Comparison of ENCODE assay signal across 21 cellular contexts in the genomic region with DNA sequence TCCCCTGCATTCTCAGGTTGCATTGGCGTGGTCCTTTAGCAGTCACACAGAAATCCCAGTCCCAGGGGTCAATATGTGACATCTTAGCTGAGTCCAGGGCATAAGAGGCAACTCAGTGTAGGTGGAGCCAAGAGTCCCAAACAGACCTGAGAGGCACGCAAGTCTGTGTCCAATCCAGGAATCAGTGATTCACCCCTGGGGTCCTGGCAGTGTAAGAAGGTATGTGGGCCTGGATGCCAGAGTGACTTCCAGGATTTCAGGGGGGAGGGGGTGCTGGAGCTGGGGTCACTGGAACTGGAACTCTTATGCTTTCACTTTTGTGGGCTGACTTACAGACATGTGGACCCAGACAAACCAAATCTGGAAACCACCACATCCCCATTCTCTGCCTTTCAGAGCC. TPM values are rescaled to one million over a fixed set of nuclear protein-coding genes. Genes with fewer than 3 reads are reported as not detected.
A peak's percentile ranks its signal among the peaks of the same experiment; 100 is the strongest.
DNase-seq lines count a peak whose midpoint lies in the region; ATAC-seq and TF ChIP-seq lines count a peak whose summit lies in the region.
"Had no signal": no experiment of that assay in that cellular context is flagged by ENCODE, and none has a peak within 500 bp of the region (broad histone marks: within the 10 kb centered on the region; RNA-seq: fewer than 3 reads in every experiment).

No MANE protein-coding gene starts in this region.

- no peak overlapping the region for H3K27ac Mint-ChIP-seq in effector memory CD8-positive, alpha-beta T cell
- H3K27ac Mint-ChIP-seq: brain had no signal

- no peak overlapping the region for H2BK120ac ChIP-seq in trophoblast cell (ENCODE audit: insufficient read depth, low read length, poor library complexity)

- DNase-seq in EH (ENCODE audit: low read depth) (peak; percentile 82), MG63 (peak; percentile 42), cardiac muscle cell (ENCODE audit: low read depth in 1 of 2, low spot score in 1 of 2) (no peak), trophoblast cell (no peak), testis (no peak), epidermal melanocyte (ENCODE audit: insufficient read length, low spot score) (no peak)
- DNase-seq in effector memory CD8-positive, alpha-beta T cell = no peak
- DNase-seq: activated gamma-delta T cell, glutamatergic neuron, H7, mesenchymal stem cell, NCI-H1105, NCI-H2029, NCI-H69, T-helper 9 cell, upper lobe of left lung had no signal

- H3K79me2 ChIP-seq in trophoblast cell (ENCODE audit: control insufficient read depth, insufficient read depth, low read length, poor library complexity) = peaks cover 4% of the 10 kb centered on the region

- intact Hi-C loops in testis (cut with DNase I; ENCODE audit: low total_unique reads) = no loop called here

- peak overlapping the region; percentile 20 for H3K27ac ChIP-seq in cardiac muscle cell
- peak overlapping the region; percentile 35 for H3K27ac ChIP-seq in trophoblast cell (ENCODE audit: low read depth, low read length)
- H3K27ac ChIP-seq in testis = no peak overlapping the region
- H3K27ac ChIP-seq: prostate gland, upper lobe of left lung had no signal

- no peak overlapping the region for H3K4me3 Mint-ChIP-seq in effector memory CD8-positive, alpha-beta T cell
- H3K4me3 Mint-ChIP-seq: brain had no signal

- H3K9me3 ChIP-seq in MG63 (no peaks in the 10 kb centered on the region), cardiac muscle cell (ENCODE audit: low read depth) (no peaks in the 10 kb centered on the region), trophoblast cell (ENCODE audit: insufficient read depth, low read depth, low read length) (peaks cover 2% of the 10 kb centered on the region), testis (no peaks in the 10 kb centered on the region)
- H3K9me3 ChIP-seq: prostate gland, upper lobe of left lung had no signal

- no peak overlapping the region for H3K14ac ChIP-seq in trophoblast cell (ENCODE audit: low read length)

- no peak overlapping the region for H4K12ac ChIP-seq in trophoblast cell (ENCODE audit: low read depth, low read length)

- H2AFZ ChIP-seq in trophoblast cell (ENCODE audit: insufficient read depth, low read length, poor library complexity) = no peak overlapping the region

- no peaks in the 10 kb centered on the region for H3K9me3 Mint-ChIP-seq in effector memory CD8-positive, alpha-beta T cell

- H4K91ac ChIP-seq in trophoblast cell (ENCODE audit: low read depth, low read length) = no peak overlapping the region

- H3K18ac ChIP-seq in trophoblast cell (ENCODE audit: low read length) = no peak overlapping the region

- H3K9ac ChIP-seq in trophoblast cell (ENCODE audit: low read length) = no peak overlapping the region

- TF ChIP-seq CTCF in cardiac muscle cell (IDR thresholded peaks at IDR 0.05; ENCODE audit: low read depth, low read length) (no peak), testis (IDR thresholded peaks at IDR 0.05) (no peak)

- TF ChIP-seq POLR2A in testis (IDR thresholded peaks at IDR 0.05) = no peak

- H3K27me3 ChIP-seq in MG63 = no peaks in the 10 kb centered on the region
- no peaks in the 10 kb centered on the region for H3K27me3 ChIP-seq in cardiac muscle cell
- H3K27me3 ChIP-seq in trophoblast cell (ENCODE audit: insufficient read depth, low read length) = no peaks in the 10 kb centered on the region
- no peaks in the 10 kb centered on the region for H3K27me3 ChIP-seq in testis
- H3K27me3 ChIP-seq: upper lobe of left lung had no signal

- no peaks in the 10 kb centered on the region for H3K4me1 Mint-ChIP-seq in effector memory CD8-positive, alpha-beta T cell (ENCODE audit: low read depth in 2 of 2)

- H2AK5ac ChIP-seq in trophoblast cell (ENCODE audit: low read length) = no peak overlapping the region

- no peak for ATAC-seq in HG03469 (IDR thresholded peaks at IDR 0.05; ENCODE audit: unreplicated experiment)
- no peak for ATAC-seq in effector memory CD8-positive, alpha-beta T cell (replicated peaks)

- H3K4me1 ChIP-seq in cardiac muscle cell (ENCODE audit: low read depth) (peaks cover 40% of the 10 kb centered on the region), trophoblast cell (ENCODE audit: control insufficient read depth in 1 of 2, insufficient read depth in 2 of 2, low read length in 2 of 2) (peaks cover 25 to 33% of the 10 kb centered on the region in 2 experiments), testis (no peaks in the 10 kb centered on the region)
- H3K4me1 ChIP-seq: upper lobe of left lung had no signal

- H3K36me3 ChIP-seq in MG63 (no peaks in the 10 kb centered on the region), cardiac muscle cell (no peaks in the 10 kb centered on the region), trophoblast cell (ENCODE audit: control insufficient read depth in 1 of 2, insufficient read depth in 2 of 2, low read length in 2 of 2) (no peaks in the 10 kb centered on the region), testis (ENCODE audit: low read depth, missing control alignments) (no peaks in the 10 kb centered on the region)
- H3K36me3 ChIP-seq: prostate gland, upper lobe of left lung had no signal

- H2BK12ac ChIP-seq in trophoblast cell (ENCODE audit: low read length) = no peak overlapping the region

- no peak overlapping the region for H4K8ac ChIP-seq in trophoblast cell (ENCODE audit: low read depth, low read length)

- H3K23ac ChIP-seq in trophoblast cell (ENCODE audit: low read length) = no peak overlapping the region

- peaks cover 0 to 28% of the 10 kb centered on the region in 2 donors for H3K27me3 Mint-ChIP-seq in effector memory CD8-positive, alpha-beta T cell

- H3K4ac ChIP-seq in trophoblast cell (ENCODE audit: low read depth, low read length) = no peak overlapping the region

- H3K79me1 ChIP-seq in trophoblast cell (ENCODE audit: low read length) = peaks cover 19% of the 10 kb centered on the region

- H3K4me3 ChIP-seq in MG63 = no peak overlapping the region
- H3K4me3 ChIP-seq in cardiac muscle cell = no peak overlapping the region
- no peak overlapping the region for H3K4me3 ChIP-seq in trophoblast cell (ENCODE audit: low read depth, low read length)
- H3K4me3 ChIP-seq in testis = no peak overlapping the region
- H3K4me3 ChIP-seq: prostate gland, upper lobe of left lung had no signal

- no peak overlapping the region for H3K4me2 ChIP-seq in trophoblast cell (ENCODE audit: low read length)

- WGBS in trophoblast cell (ENCODE audit: extremely low coverage, insufficient coverage, insufficient read length) = no CpG with 5 or more reads among the region's 2 CpGs
- 100% methylated on average over 2 of the region's 2 CpGs for WGBS in testis, 2 donors

- no peak overlapping the region for H2BK5ac ChIP-seq in trophoblast cell (ENCODE audit: low read depth, low read length, poor library complexity)

- no peaks in the 10 kb centered on the region for H3K36me3 Mint-ChIP-seq in effector memory CD8-positive, alpha-beta T cell (ENCODE audit: insufficient read depth)
- H3K36me3 Mint-ChIP-seq: brain had no signal

RNA-seq across cellular contexts. Expression of a gene that starts 26.8 kb away (rescaled TPM):
- total RNA-seq in MG63 (2014; rRNA removed; shearing (Covaris generic); ENCODE audit: low replicate concordance) = 1.2 TPM in 1 of 2 replicates, not detected in the other
- total RNA-seq in cardiac muscle cell (3.0 and 8.7 TPM in 2 replicates), testis (1 to 10 TPM; 6.4 to 8.3 TPM)
- polyA plus RNA-seq in cardiac muscle cell (1.4 and 2.3 TPM in 2 replicates), testis (ENCODE audit: insufficient read depth, low read depth, low replicate concordance) (18.7 TPM)
- polyA plus RNA-seq in trophoblast cell (2013) = 1.1 and 1.3 TPM in 2 replicates
- total RNA-seq: fibroblast of lung, H7, skeletal muscle tissue had no signal

RNA-seq across cellular contexts. Expression of a gene that starts 58.8 kb away (rescaled TPM):
- total RNA-seq in MG63 (2014; rRNA removed; shearing (Covaris generic); ENCODE audit: low replicate concordance) = 47.2 and 101 TPM in 2 replicates
- total RNA-seq in cardiac muscle cell (40.8 and 50.6 TPM in 2 replicates), testis (100 to 1,000 TPM in 1 of 2 donors, 10 to 100 TPM in 1; 98.8 to 114 TPM)
- polyA plus RNA-seq in cardiac muscle cell (15.4 and 47.7 TPM in 2 replicates), testis (ENCODE audit: insufficient read depth, low read depth, low replicate concordance) (91.8 TPM)
- polyA plus RNA-seq in trophoblast cell (2013) = 24.1 and 24.6 TPM in 2 replicates

Comparison
In these comparisons a context has a peak if more than half of its experiments do, and no peak if none do; other contexts are left out.
1. DNase-seq: peak in EH (single experiment) and MG63 (single experiment); none in cardiac muscle cell (0 of 2), trophoblast cell (0 of 2), testis (single experiment), epidermal melanocyte (single experiment) and effector memory CD8-positive, alpha-beta T cell (0 of 3).
2. H3K27ac ChIP-seq: peak in cardiac muscle cell (single experiment) and trophoblast cell (single experiment); none in testis (0 of 2).